In the genomic region with DNA sequence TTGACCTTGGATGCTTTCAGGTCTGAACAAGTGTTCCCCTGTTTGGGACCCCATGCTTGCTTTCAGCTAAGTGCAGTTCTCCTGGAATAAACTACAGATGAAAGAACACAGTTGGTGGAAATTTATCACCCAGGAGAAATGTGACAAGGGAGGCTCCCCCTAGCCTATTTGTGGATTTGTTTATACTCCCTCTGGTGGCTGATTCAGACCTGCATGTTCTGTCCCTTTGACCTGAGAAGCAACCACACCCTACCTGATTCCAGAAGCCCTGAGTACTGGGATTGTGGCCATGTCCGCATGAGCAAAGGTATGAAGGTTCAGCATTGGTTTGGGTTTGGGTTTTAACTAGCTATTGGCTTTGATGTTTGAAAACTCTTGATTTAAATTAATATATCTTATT, we compare ENCODE assay signal across 8 cellular contexts.
A peak's percentile ranks its signal among the peaks of the same experiment; 100 is the strongest.
DNase-seq lines count a peak whose midpoint lies in the region; ATAC-seq and TF ChIP-seq lines count a peak whose summit lies in the region.

No MANE protein-coding gene starts in this region.

- no peak for TF ChIP-seq EP300 in stomach (IDR thresholded peaks at IDR 0.05)

- TF ChIP-seq CTCF in stomach (IDR thresholded peaks at IDR 0.05): peak in 4 of 7 experiments; percentile 23 to 47 (median 28)

- intact Hi-C loops in stomach (cut with DNase I; ENCODE audit: low total_unique reads): no loop called here

- no peak overlapping the region for H3K4me3 ChIP-seq in stomach

- 40 to 78% (median 52%) methylated on average over 1 of the region's 1 CpG for WGBS in stomach, 5 donors

- ATAC-seq in stimulated activated naive CD8-positive, alpha-beta T cell treated with anti-CD3 and anti-CD28 coated beads, Interleukin-15, amount 100 ng/mL, for 72 hours: no peak
- no peak for ATAC-seq in HG02840 (IDR thresholded peaks at IDR 0.05; ENCODE audit: low FRiP score, unreplicated experiment)

- H3K27me3 Mint-ChIP-seq in stimulated activated naive CD8-positive, alpha-beta T cell treated with anti-CD3 and anti-CD28 coated beads, Interleukin-15, amount 100 ng/mL, for 72 hours: no peaks in the 10 kb centered on the region

- no peak overlapping the region for H3K4me3 Mint-ChIP-seq in stimulated activated naive CD8-positive, alpha-beta T cell treated with anti-CD3 and anti-CD28 coated beads, Interleukin-15, amount 100 ng/mL, for 72 hours

- H3K9me3 Mint-ChIP-seq in stimulated activated naive CD8-positive, alpha-beta T cell treated with anti-CD3 and anti-CD28 coated beads, Interleukin-15, amount 100 ng/mL, for 72 hours: no peaks in the 10 kb centered on the region

- TF ChIP-seq POLR2A in stomach (IDR thresholded peaks at IDR 0.05): no peak

- no peak overlapping the region for H3K27ac Mint-ChIP-seq in stimulated activated naive CD8-positive, alpha-beta T cell treated with anti-CD3 and anti-CD28 coated beads, Interleukin-15, amount 100 ng/mL, for 72 hours

- no peaks in the 10 kb centered on the region for H3K9me3 ChIP-seq in stomach

- no peaks in the 10 kb centered on the region for H3K27me3 ChIP-seq in stomach

- H3K36me3 ChIP-seq in stomach: no peaks in the 10 kb centered on the region

- H3K4me1 Mint-ChIP-seq in stimulated activated naive CD8-positive, alpha-beta T cell treated with anti-CD3 and anti-CD28 coated beads, Interleukin-15, amount 100 ng/mL, for 72 hours: peaks cover 14% of the 10 kb centered on the region

- DNase-seq in DMS53 treated with DMSO at 0.1 percent for 48 hours (lab: John Stamatoyannopoulos, UW; ENCODE audit: unreplicated experiment) (peak; percentile 27), HT1080 (ENCODE audit: low read depth) (peak; percentile 1), RKO (ENCODE audit: low spot score) (peak; percentile 43), germinal center (ENCODE audit: low spot score) (peak; percentile 3), stomach (peak; percentile 31)
- DNase-seq in stimulated activated naive CD8-positive, alpha-beta T cell treated with anti-CD3 and anti-CD28 coated beads, Interleukin-15, amount 100 ng/mL, for 72 hours: no peak
- no peak for DNase-seq in activated T-cell treated with anti-CD3 and anti-CD28 coated beads, Interleukin-2, amount 50 U/mL, for 1 hour

- H3K4me1 ChIP-seq in stomach: no peaks in the 10 kb centered on the region

- no peak overlapping the region for H3K27ac ChIP-seq in stomach

Comparison
In these comparisons a context has a peak if more than half of its experiments do, and no peak if none do; other contexts are left out.
1. DNase-seq: peak in DMS53 treated with DMSO at 0.1 percent for 48 hours (single experiment), HT1080 (single experiment), RKO (single experiment), germinal center (single experiment) and stomach (single experiment); none in stimulated activated naive CD8-positive, alpha-beta T cell treated with anti-CD3 and anti-CD28 coated beads, Interleukin-15, amount 100 ng/mL, for 72 hours (0 of 2) and activated T-cell treated with anti-CD3 and anti-CD28 coated beads, Interleukin-2, amount 50 U/mL, for 1 hour (single experiment).